In the genomic region with DNA sequence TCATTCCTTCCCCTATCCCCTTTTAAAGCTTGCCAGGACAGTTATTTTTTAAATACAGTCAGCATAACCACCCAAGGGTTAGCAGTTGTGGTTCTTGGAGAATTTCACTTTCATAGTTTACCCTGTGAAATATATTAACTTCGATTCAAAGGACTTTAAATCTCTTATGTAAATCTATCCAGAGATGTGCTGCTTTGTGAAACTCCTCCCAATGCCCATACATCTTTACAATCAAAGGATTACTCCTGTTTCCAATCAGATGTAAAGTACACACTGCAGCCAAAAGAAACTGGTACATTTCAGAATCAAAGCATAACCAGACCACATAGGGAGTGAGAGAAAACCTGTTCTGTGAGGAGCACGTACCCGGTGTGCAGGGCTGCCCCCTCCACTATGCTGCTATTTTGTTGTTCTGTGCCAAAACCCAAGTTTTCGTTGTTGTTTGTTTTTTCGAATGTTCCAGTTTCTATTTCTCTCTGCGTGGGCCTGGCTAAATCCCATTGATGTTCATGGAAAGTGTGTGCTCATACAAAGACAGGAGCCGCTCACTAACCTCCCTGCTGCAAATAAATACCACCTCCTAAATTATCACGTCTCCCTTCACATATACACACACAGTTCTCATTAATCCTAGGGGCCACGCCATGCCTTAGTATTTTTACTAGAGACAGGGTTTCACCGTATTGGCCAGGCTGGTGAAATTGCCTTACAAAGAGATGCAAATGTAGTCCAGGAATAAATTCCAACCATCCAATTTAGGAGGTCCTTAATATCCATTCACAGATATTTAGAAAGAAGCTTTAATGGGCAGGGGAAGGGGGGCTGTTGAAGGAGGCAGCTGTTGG, we compare ENCODE assay signal across 1 cellular context.
TF ChIP-seq lines count a peak whose summit lies in the region.

No MANE protein-coding gene starts in this region.

TF ChIP-seq in HepG2, 621 proteins besides CTCF, POLR2A, EP300 and RAD21 (continues in another document):
- TF ChIP-seq NFAT5 (CRISPR knock-in tag; IDR thresholded peaks at IDR 0.05) (no peak), ZNF33B (CRISPR knock-in tag; IDR thresholded peaks at IDR 0.05) (no peak), THRA (CRISPR knock-in tag; IDR thresholded peaks at IDR 0.05; ENCODE audit: borderline replicate concordance) (no peak), ZFP90 (CRISPR knock-in tag; IDR thresholded peaks at IDR 0.05; ENCODE audit: borderline replicate concordance) (0 out of 2 replicates have a peak, but pooled peaks have one; percentile 21), CHD2 (IDR thresholded peaks at IDR 0.05; ENCODE audit: low read depth, low read length) (no peak), ZNF576 (CRISPR knock-in tag; IDR thresholded peaks at IDR 0.05) (no peak), HOXA3 (CRISPR knock-in tag; IDR thresholded peaks at IDR 0.05) (no peak), KLF12 (CRISPR knock-in tag; IDR thresholded peaks at IDR 0.05; ENCODE audit: borderline replicate concordance) (no peak), GPBP1L1 (CRISPR knock-in tag; IDR thresholded peaks at IDR 0.05) (no peak), POLR2AphosphoS5 (IDR thresholded peaks at IDR 0.05; ENCODE audit: low read depth, low read length) (no peak), SOX13 (IDR thresholded peaks at IDR 0.05) (no peak), SOX13 (CRISPR knock-in tag; conservative IDR thresholded peaks at IDR 0.05 in 1 of 2, IDR thresholded peaks at IDR 0.05 in 1 of 2) (peak in 1 of 2 experiments; percentile 20; a peak in 1 of 4 replicates), ZFP82 (CRISPR knock-in tag; IDR thresholded peaks at IDR 0.05; ENCODE audit: borderline replicate concordance) (no peak), NONO (IDR thresholded peaks at IDR 0.05) (no peak), NONO (CRISPR knock-in tag; conservative IDR thresholded peaks at IDR 0.05) (no peak), BHLHE40 (IDR thresholded peaks at IDR 0.05; ENCODE audit: low read length) (no peak), SP5 (CRISPR knock-in tag; IDR thresholded peaks at IDR 0.05; ENCODE audit: borderline replicate concordance, low read depth) (peak; percentile 60; the same call in 1 of the 2 replicates), RBFOX2 (IDR thresholded peaks at IDR 0.05; ENCODE audit: low read depth, low read length) (no peak), LBX2 (CRISPR knock-in tag; IDR thresholded peaks at IDR 0.05; ENCODE audit: borderline replicate concordance) (no peak), KAT7 (CRISPR knock-in tag; IDR thresholded peaks at IDR 0.05; ENCODE audit: borderline replicate concordance) (no peak), RFX3 (CRISPR knock-in tag; IDR thresholded peaks at IDR 0.05) (no peak), ZNF18 (CRISPR knock-in tag; IDR thresholded peaks at IDR 0.05; ENCODE audit: insufficient replicate concordance) (no peak), HMG20A (CRISPR knock-in tag; IDR thresholded peaks at IDR 0.05; ENCODE audit: borderline replicate concordance) (no peak), RXRA (CRISPR knock-in tag; IDR thresholded peaks at IDR 0.05) (no peak), GATAD1 (CRISPR knock-in tag; IDR thresholded peaks at IDR 0.05) (no peak), ZSCAN20 (CRISPR knock-in tag; IDR thresholded peaks at IDR 0.05; ENCODE audit: borderline replicate concordance) (no peak), MEIS1 (CRISPR knock-in tag; IDR thresholded peaks at IDR 0.05; ENCODE audit: borderline replicate concordance) (no peak), HNRNPL (IDR thresholded peaks at IDR 0.05; ENCODE audit: low read depth, low read length) (no peak), ZNF510 (CRISPR knock-in tag; IDR thresholded peaks at IDR 0.05; ENCODE audit: low read depth) (no peak), MTA1 (CRISPR knock-in tag; IDR thresholded peaks at IDR 0.05; ENCODE audit: borderline replicate concordance) (no peak)
- TF ChIP-seq, protein P1, sequence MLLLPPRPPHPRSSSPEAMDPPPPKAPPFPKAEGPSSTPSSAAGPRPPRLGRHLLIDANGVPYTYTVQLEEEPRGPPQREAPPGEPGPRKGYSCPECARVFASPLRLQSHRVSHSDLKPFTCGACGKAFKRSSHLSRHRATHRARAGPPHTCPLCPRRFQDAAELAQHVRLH (CRISPR knock-in tag; IDR thresholded peaks at IDR 0.05; ENCODE audit: borderline replicate concordance, low read depth): no peak
- TF ChIP-seq, protein P2, sequence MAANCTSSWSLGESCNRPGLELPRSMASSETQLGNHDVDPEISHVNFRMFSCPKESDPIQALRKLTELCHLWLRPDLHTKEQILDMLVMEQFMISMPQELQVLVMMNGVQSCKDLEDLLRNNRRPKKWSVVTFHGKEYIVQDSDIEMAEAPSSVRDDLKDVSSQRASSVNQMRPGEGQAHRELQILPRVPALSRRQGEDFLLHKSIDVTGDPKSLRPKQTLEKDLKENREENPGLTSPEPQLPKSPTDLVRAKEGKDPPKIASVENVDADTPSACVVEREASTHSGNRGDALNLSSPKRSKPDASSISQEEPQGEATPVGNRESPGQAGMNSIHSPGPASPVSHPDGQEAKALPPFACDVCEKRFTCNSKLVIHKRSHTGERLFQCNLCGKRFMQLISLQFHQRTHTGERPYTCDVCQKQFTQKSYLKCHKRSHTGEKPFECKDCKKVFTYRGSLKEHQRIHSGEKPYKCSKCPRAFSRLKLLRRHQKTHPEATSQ (CRISPR knock-in tag; IDR thresholded peaks at IDR 0.05; ENCODE audit: borderline replicate concordance): 0 out of 2 replicates have a peak, but pooled peaks have one; percentile 25
- TF ChIP-seq, protein P3, sequence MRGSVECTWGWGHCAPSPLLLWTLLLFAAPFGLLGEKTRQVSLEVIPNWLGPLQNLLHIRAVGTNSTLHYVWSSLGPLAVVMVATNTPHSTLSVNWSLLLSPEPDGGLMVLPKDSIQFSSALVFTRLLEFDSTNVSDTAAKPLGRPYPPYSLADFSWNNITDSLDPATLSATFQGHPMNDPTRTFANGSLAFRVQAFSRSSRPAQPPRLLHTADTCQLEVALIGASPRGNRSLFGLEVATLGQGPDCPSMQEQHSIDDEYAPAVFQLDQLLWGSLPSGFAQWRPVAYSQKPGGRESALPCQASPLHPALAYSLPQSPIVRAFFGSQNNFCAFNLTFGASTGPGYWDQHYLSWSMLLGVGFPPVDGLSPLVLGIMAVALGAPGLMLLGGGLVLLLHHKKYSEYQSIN (CRISPR knock-in tag; IDR thresholded peaks at IDR 0.05; ENCODE audit: borderline replicate concordance): no peak
- TF ChIP-seq, protein P4, sequence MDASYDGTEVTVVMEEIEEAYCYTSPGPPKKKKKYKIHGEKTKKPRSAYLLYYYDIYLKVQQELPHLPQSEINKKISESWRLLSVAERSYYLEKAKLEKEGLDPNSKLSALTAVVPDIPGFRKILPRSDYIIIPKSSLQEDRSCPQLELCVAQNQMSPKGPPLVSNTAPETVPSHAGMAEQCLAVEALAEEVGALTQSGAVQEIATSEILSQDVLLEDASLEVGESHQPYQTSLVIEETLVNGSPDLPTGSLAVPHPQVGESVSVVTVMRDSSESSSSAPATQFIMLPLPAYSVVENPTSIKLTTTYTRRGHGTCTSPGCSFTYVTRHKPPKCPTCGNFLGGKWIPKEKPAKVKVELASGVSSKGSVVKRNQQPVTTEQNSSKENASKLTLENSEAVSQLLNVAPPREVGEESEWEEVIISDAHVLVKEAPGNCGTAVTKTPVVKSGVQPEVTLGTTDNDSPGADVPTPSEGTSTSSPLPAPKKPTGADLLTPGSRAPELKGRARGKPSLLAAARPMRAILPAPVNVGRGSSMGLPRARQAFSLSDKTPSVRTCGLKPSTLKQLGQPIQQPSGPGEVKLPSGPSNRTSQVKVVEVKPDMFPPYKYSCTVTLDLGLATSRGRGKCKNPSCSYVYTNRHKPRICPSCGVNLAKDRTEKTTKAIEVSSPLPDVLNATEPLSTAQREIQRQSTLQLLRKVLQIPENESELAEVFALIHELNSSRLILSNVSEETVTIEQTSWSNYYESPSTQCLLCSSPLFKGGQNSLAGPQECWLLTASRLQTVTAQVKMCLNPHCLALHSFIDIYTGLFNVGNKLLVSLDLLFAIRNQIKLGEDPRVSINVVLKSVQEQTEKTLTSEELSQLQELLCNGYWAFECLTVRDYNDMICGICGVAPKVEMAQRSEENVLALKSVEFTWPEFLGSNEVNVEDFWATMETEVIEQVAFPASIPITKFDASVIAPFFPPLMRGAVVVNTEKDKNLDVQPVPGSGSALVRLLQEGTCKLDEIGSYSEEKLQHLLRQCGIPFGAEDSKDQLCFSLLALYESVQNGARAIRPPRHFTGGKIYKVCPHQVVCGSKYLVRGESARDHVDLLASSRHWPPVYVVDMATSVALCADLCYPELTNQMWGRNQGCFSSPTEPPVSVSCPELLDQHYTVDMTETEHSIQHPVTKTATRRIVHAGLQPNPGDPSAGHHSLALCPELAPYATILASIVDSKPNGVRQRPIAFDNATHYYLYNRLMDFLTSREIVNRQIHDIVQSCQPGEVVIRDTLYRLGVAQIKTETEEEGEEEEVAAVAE (CRISPR knock-in tag; IDR thresholded peaks at IDR 0.05; ENCODE audit: borderline replicate concordance): no peak
- TF ChIP-seq, protein P5, sequence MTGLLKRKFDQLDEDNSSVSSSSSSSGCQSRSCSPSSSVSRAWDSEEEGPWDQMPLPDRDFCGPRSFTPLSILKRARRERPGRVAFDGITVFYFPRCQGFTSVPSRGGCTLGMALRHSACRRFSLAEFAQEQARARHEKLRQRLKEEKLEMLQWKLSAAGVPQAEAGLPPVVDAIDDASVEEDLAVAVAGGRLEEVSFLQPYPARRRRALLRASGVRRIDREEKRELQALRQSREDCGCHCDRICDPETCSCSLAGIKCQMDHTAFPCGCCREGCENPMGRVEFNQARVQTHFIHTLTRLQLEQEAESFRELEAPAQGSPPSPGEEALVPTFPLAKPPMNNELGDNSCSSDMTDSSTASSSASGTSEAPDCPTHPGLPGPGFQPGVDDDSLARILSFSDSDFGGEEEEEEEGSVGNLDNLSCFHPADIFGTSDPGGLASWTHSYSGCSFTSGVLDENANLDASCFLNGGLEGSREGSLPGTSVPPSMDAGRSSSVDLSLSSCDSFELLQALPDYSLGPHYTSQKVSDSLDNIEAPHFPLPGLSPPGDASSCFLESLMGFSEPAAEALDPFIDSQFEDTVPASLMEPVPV (CRISPR knock-in tag; IDR thresholded peaks at IDR 0.05): no peak
